In genomic region chr17:48333034-48333491, GRCh38 we compare ENCODE assay signal across 18 cellular contexts.
DNase-seq lines count a peak whose midpoint lies in the region; ATAC-seq, FAIRE-seq and TF ChIP-seq lines count a peak whose summit lies in the region.
"Had no signal": no experiment of that assay in that cellular context is flagged by ENCODE, and none has a peak within 500 bp of the region (broad histone marks: within the 10 kb centered on the region; RNA-seq: fewer than 3 reads in every experiment).

No MANE protein-coding gene starts in this region.

- CTCF ChIA-PET in PC-3 (lab: Charles Lee): interaction anchor here (1.1 to 1.5 kb wide), 3 partner anchors 11 to 255 kb away, joined by 3 to 6 read pairs (median 6); no protein-coding TSS in a partner anchor

- peak; percentile 97 for FAIRE-seq in H54 (lab: Jason Lieb, UNC)
- FAIRE-seq: astrocyte had no signal

- H3K4me2 ChIP-seq in PC-3 (ENCODE audit: low read length): peak overlapping the region; percentile 20

- peak; percentile 49 for DNase-seq in GM04503 (ENCODE audit: low read depth)
- DNase-seq in H54 (ENCODE audit: insufficient read length, low spot score): no peak
- peak; percentile 41 for DNase-seq in PC-3
- peak; percentile 15 for DNase-seq in fibroblast of mammary gland (ENCODE audit: low read depth)
- DNase-seq in NCI-H2107 (lab: John Stamatoyannopoulos, UW): no peak
- DNase-seq in stimulated activated CD8-positive, alpha-beta memory T cell treated with anti-CD3 and anti-CD28 coated beads, Interleukin-4, amount 100 ng/mL, for 48 hours: no peak
- DNase-seq: activated CD4-positive, alpha-beta T cell treated with anti-CD3 and anti-CD28 coated beads, Interleukin-2, amount 10 ng/mL, durations not matched to agents 7 days and 5 days; dorsolateral prefrontal cortex; GOT3; NCI-H187 treated with DMSO at 0.1 percent for 48 hours; NCI-H526; retina; SHP77 treated with DMSO at 0.1 percent for 48 hours; stimulated activated CD4-positive, alpha-beta T cell treated with anti-CD3 and anti-CD28 coated beads, Interleukin-2, amount 100 ng/mL, for 24 hours; T-helper 9 cell; upper lobe of right lung had no signal

- ATAC-seq in PC-3 (peak; percentile 63), GM21786 (IDR thresholded peaks at IDR 0.05; ENCODE audit: unreplicated experiment) (no peak)
- ATAC-seq: upper lobe of right lung had no signal

- no peaks in the 10 kb centered on the region for H3K79me2 ChIP-seq in PC-3 (ENCODE audit: low read length)

- H3K36me3 ChIP-seq in PC-3 (ENCODE audit: low read depth, low read length): no peaks in the 10 kb centered on the region
- H3K36me3 ChIP-seq: upper lobe of right lung had no signal

- H3K4me3 ChIP-seq in PC-3 (ENCODE audit: low read length) (no peak overlapping the region), fibroblast of mammary gland (ENCODE audit: control insufficient read depth, low read depth, low read length) (no peak overlapping the region)
- H3K4me3 ChIP-seq: dorsolateral prefrontal cortex, upper lobe of right lung had no signal

- no peaks in the 10 kb centered on the region for H3K9me2 ChIP-seq in PC-3 (replicated peaks; ENCODE audit: low read length)

- H3K9ac ChIP-seq in PC-3 (ENCODE audit: low read length): no peak overlapping the region

- H3K9me3 ChIP-seq in PC-3 (ENCODE audit: low read length): no peaks in the 10 kb centered on the region
- H3K9me3 ChIP-seq: upper lobe of right lung had no signal

- no peak for TF ChIP-seq CTCF in PC-3 (conservative IDR thresholded peaks at IDR 0.05; ENCODE audit: low read depth, low read length)
- TF ChIP-seq CTCF in fibroblast of mammary gland (conservative IDR thresholded peaks at IDR 0.05; ENCODE audit: control insufficient read depth, insufficient read depth, low read depth, low read length): no peak

- intact Hi-C loops in PC-3 (cut with micrococcal nuclease): loop anchor here (1.0 to 10.0 kb wide), 2 partner anchors 74 to 308 kb away; no protein-coding TSS in a partner anchor

- no peaks in the 10 kb centered on the region; the same call in 1 of the 2 replicates for H3K27me3 ChIP-seq in PC-3 (ENCODE audit: low read length)

- peaks cover 21% of the 10 kb centered on the region for H3K4me1 ChIP-seq in PC-3 (ENCODE audit: insufficient read depth, low read length)
- H3K4me1 ChIP-seq: upper lobe of right lung had no signal

- no peaks in the 10 kb centered on the region for H3F3A ChIP-seq in PC-3 (ENCODE audit: low read length, unreplicated experiment)

- H3K27ac ChIP-seq in PC-3 (ENCODE audit: low read length): no peak overlapping the region
- H3K27ac ChIP-seq: dorsolateral prefrontal cortex, upper lobe of right lung had no signal

- POLR2A ChIA-PET in PC-3 (lab: Charles Lee; ENCODE audit: unreplicated experiment): no interaction called here

- H2AFZ ChIP-seq in PC-3 (ENCODE audit: low read length): no peak overlapping the region

- TF ChIP-seq POLR2A in H54 (IDR thresholded peaks at IDR 0.05; ENCODE audit: low read depth, low read length): no peak

- BruUV-seq in PC-3 (replicated peaks; lab: Mats Ljungman, UMichigan): no TSS peak

- no peaks in the 10 kb centered on the region for H4K20me1 ChIP-seq in PC-3 (ENCODE audit: low read length)

Comparison
In these comparisons a context has a peak if more than half of its experiments do, and no peak if none do; other contexts are left out.
1. DNase-seq: peak in GM04503 (single experiment), PC-3 (single experiment) and fibroblast of mammary gland (single experiment); none in H54 (single experiment), NCI-H2107 (single experiment) and stimulated activated CD8-positive, alpha-beta memory T cell treated with anti-CD3 and anti-CD28 coated beads, Interleukin-4, amount 100 ng/mL, for 48 hours (single experiment).